1 cellular context compared by ENCODE assay signal in the genomic region with DNA sequence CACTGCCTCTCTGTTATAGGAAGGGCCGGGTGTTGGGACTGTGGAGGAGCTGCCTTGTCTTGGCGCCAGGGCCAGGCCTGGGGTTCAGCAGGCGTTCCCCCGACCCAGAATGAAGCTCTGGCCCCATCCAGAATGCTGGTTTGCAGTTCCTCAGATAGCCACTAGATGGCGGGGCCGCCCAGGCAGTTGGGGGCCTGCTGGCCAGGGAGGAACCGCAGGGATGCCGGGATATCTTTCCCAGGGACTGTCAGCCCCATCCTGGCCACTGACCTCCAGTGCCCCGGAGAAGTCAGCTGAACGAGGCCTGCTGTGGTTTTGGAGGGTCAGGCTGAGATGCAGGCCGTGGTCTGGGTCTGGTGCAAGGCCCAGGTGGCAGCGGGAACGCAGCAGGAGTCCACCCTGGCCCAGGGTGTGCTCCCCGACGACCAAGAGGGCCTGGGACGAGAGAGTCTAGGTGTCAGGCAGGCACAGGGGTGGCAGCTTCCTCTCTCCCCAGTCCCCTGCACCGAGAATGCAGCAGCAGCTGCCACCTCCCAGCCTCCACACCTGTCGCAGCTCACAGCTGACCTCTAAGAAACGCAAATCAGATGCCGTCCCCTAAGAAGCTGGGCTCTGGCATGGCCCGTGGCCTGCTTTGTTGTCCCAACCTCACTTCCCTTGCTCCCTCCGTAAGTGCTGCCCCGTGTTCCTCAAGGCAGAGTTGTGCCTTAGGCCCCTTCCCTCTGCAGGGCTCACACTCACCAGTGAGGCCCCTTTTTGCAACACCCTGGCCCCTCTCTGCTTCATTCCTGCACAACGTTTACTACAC.
TF ChIP-seq lines count a peak whose summit lies in the region.

No MANE protein-coding gene starts in this region.

TF ChIP-seq in WTC11, 78 proteins besides CTCF, POLR2A, EP300 and RAD21 (continued from another document and continues in another):
- TF ChIP-seq, protein P1, sequence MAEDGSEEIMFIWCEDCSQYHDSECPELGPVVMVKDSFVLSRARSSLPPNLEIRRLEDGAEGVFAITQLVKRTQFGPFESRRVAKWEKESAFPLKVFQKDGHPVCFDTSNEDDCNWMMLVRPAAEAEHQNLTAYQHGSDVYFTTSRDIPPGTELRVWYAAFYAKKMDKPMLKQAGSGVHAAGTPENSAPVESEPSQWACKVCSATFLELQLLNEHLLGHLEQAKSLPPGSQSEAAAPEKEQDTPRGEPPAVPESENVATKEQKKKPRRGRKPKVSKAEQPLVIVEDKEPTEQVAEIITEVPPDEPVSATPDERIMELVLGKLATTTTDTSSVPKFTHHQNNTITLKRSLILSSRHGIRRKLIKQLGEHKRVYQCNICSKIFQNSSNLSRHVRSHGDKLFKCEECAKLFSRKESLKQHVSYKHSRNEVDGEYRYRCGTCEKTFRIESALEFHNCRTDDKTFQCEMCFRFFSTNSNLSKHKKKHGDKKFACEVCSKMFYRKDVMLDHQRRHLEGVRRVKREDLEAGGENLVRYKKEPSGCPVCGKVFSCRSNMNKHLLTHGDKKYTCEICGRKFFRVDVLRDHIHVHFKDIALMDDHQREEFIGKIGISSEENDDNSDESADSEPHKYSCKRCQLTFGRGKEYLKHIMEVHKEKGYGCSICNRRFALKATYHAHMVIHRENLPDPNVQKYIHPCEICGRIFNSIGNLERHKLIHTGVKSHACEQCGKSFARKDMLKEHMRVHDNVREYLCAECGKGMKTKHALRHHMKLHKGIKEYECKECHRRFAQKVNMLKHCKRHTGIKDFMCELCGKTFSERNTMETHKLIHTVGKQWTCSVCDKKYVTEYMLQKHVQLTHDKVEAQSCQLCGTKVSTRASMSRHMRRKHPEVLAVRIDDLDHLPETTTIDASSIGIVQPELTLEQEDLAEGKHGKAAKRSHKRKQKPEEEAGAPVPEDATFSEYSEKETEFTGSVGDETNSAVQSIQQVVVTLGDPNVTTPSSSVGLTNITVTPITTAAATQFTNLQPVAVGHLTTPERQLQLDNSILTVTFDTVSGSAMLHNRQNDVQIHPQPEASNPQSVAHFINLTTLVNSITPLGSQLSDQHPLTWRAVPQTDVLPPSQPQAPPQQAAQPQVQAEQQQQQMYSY (CRISPR knock-in tag; IDR thresholded peaks at IDR 0.05), result no peak
- TF ChIP-seq TEAD1 (CRISPR knock-in tag; IDR thresholded peaks at IDR 0.05) (peak; percentile 47; the same call in 1 of the 2 replicates), MYBL2 (CRISPR knock-in tag; IDR thresholded peaks at IDR 0.05) (no peak), SMAD3 (CRISPR knock-in tag; IDR thresholded peaks at IDR 0.05; ENCODE audit: borderline replicate concordance) (no peak), NFYB (CRISPR knock-in tag; conservative IDR thresholded peaks at IDR 0.05; ENCODE audit: low read depth) (no peak), ZNF396 (CRISPR knock-in tag; IDR thresholded peaks at IDR 0.05; ENCODE audit: borderline replicate concordance) (no peak), SP1 (CRISPR knock-in tag; conservative IDR thresholded peaks at IDR 0.05) (0 out of 2 replicates have a peak, but pooled peaks have one; percentile 20), RELA (CRISPR knock-in tag; IDR thresholded peaks at IDR 0.05; ENCODE audit: borderline replicate concordance) (no peak), ZNF263 (CRISPR knock-in tag; IDR thresholded peaks at IDR 0.05; ENCODE audit: low read depth) (no peak), ZNF671 (CRISPR knock-in tag; IDR thresholded peaks at IDR 0.05) (no peak), GABPB1 (CRISPR knock-in tag; IDR thresholded peaks at IDR 0.05) (peak; percentile 67; the same call in 1 of the 2 replicates), TCF7 (CRISPR knock-in tag; IDR thresholded peaks at IDR 0.05; ENCODE audit: low read depth) (no peak), FOXP1 (CRISPR knock-in tag; IDR thresholded peaks at IDR 0.05; ENCODE audit: borderline replicate concordance) (0 out of 2 replicates have a peak, but pooled peaks have one; percentile 30), TP53 (CRISPR knock-in tag; IDR thresholded peaks at IDR 0.05) (no peak), NFE2L1 (CRISPR knock-in tag; IDR thresholded peaks at IDR 0.05) (peak; percentile 44; the same call in 1 of the 2 replicates), MXD4 (CRISPR knock-in tag; IDR thresholded peaks at IDR 0.05; ENCODE audit: borderline replicate concordance) (no peak), JUN (CRISPR knock-in tag; IDR thresholded peaks at IDR 0.05) (no peak), RORB (CRISPR knock-in tag; IDR thresholded peaks at IDR 0.05) (no peak), ZNF219 (CRISPR knock-in tag; IDR thresholded peaks at IDR 0.05; ENCODE audit: borderline replicate concordance) (no peak), CBFB (CRISPR knock-in tag; IDR thresholded peaks at IDR 0.05; ENCODE audit: low read depth) (no peak), ZNF232 (CRISPR knock-in tag; IDR thresholded peaks at IDR 0.05) (no peak)
- TF ChIP-seq, protein P2, sequence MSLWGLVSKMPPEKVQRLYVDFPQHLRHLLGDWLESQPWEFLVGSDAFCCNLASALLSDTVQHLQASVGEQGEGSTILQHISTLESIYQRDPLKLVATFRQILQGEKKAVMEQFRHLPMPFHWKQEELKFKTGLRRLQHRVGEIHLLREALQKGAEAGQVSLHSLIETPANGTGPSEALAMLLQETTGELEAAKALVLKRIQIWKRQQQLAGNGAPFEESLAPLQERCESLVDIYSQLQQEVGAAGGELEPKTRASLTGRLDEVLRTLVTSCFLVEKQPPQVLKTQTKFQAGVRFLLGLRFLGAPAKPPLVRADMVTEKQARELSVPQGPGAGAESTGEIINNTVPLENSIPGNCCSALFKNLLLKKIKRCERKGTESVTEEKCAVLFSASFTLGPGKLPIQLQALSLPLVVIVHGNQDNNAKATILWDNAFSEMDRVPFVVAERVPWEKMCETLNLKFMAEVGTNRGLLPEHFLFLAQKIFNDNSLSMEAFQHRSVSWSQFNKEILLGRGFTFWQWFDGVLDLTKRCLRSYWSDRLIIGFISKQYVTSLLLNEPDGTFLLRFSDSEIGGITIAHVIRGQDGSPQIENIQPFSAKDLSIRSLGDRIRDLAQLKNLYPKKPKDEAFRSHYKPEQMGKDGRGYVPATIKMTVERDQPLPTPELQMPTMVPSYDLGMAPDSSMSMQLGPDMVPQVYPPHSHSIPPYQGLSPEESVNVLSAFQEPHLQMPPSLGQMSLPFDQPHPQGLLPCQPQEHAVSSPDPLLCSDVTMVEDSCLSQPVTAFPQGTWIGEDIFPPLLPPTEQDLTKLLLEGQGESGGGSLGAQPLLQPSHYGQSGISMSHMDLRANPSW (CRISPR knock-in tag; conservative IDR thresholded peaks at IDR 0.05; ENCODE audit: low read depth), result no peak
- TF ChIP-seq, protein P3, sequence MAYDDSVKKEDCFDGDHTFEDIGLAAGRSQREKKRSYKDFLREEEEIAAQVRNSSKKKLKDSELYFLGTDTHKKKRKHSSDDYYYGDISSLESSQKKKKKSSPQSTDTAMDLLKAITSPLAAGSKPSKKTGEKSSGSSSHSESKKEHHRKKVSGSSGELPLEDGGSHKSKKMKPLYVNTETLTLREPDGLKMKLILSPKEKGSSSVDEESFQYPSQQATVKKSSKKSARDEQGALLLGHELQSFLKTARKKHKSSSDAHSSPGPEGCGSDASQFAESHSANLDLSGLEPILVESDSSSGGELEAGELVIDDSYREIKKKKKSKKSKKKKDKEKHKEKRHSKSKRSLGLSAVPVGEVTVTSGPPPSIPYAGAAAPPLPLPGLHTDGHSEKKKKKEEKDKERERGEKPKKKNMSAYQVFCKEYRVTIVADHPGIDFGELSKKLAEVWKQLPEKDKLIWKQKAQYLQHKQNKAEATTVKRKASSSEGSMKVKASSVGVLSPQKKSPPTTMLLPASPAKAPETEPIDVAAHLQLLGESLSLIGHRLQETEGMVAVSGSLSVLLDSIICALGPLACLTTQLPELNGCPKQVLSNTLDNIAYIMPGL (CRISPR knock-in tag; IDR thresholded peaks at IDR 0.05), result no peak
- TF ChIP-seq, protein P4, sequence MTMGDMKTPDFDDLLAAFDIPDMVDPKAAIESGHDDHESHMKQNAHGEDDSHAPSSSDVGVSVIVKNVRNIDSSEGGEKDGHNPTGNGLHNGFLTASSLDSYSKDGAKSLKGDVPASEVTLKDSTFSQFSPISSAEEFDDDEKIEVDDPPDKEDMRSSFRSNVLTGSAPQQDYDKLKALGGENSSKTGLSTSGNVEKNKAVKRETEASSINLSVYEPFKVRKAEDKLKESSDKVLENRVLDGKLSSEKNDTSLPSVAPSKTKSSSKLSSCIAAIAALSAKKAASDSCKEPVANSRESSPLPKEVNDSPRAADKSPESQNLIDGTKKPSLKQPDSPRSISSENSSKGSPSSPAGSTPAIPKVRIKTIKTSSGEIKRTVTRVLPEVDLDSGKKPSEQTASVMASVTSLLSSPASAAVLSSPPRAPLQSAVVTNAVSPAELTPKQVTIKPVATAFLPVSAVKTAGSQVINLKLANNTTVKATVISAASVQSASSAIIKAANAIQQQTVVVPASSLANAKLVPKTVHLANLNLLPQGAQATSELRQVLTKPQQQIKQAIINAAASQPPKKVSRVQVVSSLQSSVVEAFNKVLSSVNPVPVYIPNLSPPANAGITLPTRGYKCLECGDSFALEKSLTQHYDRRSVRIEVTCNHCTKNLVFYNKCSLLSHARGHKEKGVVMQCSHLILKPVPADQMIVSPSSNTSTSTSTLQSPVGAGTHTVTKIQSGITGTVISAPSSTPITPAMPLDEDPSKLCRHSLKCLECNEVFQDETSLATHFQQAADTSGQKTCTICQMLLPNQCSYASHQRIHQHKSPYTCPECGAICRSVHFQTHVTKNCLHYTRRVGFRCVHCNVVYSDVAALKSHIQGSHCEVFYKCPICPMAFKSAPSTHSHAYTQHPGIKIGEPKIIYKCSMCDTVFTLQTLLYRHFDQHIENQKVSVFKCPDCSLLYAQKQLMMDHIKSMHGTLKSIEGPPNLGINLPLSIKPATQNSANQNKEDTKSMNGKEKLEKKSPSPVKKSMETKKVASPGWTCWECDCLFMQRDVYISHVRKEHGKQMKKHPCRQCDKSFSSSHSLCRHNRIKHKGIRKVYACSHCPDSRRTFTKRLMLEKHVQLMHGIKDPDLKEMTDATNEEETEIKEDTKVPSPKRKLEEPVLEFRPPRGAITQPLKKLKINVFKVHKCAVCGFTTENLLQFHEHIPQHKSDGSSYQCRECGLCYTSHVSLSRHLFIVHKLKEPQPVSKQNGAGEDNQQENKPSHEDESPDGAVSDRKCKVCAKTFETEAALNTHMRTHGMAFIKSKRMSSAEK (CRISPR knock-in tag; IDR thresholded peaks at IDR 0.05; ENCODE audit: borderline replicate concordance), result no peak
- TF ChIP-seq, protein P5, sequence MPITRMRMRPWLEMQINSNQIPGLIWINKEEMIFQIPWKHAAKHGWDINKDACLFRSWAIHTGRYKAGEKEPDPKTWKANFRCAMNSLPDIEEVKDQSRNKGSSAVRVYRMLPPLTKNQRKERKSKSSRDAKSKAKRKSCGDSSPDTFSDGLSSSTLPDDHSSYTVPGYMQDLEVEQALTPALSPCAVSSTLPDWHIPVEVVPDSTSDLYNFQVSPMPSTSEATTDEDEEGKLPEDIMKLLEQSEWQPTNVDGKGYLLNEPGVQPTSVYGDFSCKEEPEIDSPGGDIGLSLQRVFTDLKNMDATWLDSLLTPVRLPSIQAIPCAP (CRISPR knock-in tag; IDR thresholded peaks at IDR 0.05), result no peak
- TF ChIP-seq, protein P6, sequence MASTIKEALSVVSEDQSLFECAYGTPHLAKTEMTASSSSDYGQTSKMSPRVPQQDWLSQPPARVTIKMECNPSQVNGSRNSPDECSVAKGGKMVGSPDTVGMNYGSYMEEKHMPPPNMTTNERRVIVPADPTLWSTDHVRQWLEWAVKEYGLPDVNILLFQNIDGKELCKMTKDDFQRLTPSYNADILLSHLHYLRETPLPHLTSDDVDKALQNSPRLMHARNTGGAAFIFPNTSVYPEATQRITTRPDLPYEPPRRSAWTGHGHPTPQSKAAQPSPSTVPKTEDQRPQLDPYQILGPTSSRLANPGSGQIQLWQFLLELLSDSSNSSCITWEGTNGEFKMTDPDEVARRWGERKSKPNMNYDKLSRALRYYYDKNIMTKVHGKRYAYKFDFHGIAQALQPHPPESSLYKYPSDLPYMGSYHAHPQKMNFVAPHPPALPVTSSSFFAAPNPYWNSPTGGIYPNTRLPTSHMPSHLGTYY (CRISPR knock-in tag; IDR thresholded peaks at IDR 0.05), result no peak
- TF ChIP-seq, protein P7, sequence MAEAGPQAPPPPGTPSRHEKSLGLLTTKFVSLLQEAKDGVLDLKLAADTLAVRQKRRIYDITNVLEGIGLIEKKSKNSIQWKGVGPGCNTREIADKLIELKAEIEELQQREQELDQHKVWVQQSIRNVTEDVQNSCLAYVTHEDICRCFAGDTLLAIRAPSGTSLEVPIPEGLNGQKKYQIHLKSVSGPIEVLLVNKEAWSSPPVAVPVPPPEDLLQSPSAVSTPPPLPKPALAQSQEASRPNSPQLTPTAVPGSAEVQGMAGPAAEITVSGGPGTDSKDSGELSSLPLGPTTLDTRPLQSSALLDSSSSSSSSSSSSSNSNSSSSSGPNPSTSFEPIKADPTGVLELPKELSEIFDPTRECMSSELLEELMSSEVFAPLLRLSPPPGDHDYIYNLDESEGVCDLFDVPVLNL (CRISPR knock-in tag; IDR thresholded peaks at IDR 0.05; ENCODE audit: borderline replicate concordance, low read depth), result no peak
- TF ChIP-seq, protein P8, sequence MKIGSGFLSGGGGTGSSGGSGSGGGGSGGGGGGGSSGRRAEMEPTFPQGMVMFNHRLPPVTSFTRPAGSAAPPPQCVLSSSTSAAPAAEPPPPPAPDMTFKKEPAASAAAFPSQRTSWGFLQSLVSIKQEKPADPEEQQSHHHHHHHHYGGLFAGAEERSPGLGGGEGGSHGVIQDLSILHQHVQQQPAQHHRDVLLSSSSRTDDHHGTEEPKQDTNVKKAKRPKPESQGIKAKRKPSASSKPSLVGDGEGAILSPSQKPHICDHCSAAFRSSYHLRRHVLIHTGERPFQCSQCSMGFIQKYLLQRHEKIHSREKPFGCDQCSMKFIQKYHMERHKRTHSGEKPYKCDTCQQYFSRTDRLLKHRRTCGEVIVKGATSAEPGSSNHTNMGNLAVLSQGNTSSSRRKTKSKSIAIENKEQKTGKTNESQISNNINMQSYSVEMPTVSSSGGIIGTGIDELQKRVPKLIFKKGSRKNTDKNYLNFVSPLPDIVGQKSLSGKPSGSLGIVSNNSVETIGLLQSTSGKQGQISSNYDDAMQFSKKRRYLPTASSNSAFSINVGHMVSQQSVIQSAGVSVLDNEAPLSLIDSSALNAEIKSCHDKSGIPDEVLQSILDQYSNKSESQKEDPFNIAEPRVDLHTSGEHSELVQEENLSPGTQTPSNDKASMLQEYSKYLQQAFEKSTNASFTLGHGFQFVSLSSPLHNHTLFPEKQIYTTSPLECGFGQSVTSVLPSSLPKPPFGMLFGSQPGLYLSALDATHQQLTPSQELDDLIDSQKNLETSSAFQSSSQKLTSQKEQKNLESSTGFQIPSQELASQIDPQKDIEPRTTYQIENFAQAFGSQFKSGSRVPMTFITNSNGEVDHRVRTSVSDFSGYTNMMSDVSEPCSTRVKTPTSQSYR (CRISPR knock-in tag; IDR thresholded peaks at IDR 0.05), result no peak
